ENCODE assay signal across 14 cellular contexts in the genomic region with DNA sequence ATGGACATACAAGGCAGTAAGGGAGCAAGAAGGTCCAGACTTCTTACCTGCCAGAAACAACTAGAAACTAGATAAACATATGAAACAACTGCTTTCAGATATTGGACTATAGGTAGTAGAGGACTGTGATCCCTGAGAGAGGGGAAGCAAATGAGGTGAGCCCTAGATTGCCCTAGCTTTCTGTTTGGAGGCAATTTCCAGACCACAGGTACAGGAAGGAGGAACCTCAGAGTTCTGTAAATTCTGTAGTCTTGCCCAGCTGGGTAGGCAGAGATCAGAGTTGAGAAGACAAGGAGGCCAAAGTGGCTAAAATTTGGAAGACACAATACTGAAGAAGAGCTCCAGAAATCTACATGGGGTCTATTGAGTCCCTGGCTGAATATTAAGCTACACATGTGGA. TPM values are rescaled to one million over a fixed set of nuclear protein-coding genes. Genes with fewer than 3 reads are reported as not detected.
A peak's percentile ranks its signal among the peaks of the same experiment; 100 is the strongest.
DNase-seq lines count a peak whose midpoint lies in the region; ATAC-seq and TF ChIP-seq lines count a peak whose summit lies in the region.
"Had no signal": no experiment of that assay in that cellular context is flagged by ENCODE, and none has a peak within 500 bp of the region (broad histone marks: within the 10 kb centered on the region; RNA-seq: fewer than 3 reads in every experiment).

No MANE protein-coding gene starts in this region.

- H3K36me3 ChIP-seq in DND-41 (ENCODE audit: insufficient read depth, low read length) (peaks cover 57% of the 10 kb centered on the region), right lobe of liver (no peaks in the 10 kb centered on the region)
- H3K36me3 ChIP-seq: tibial artery had no signal

- TF ChIP-seq POLR2A in right lobe of liver (IDR thresholded peaks at IDR 0.05), result no peak

- H3K4me3 ChIP-seq in DND-41 (ENCODE audit: low read depth in 1 of 2, low read length in 2 of 2) (peak overlapping the region in 1 of 2 experiments; percentile 43; a peak in 2 of 4 replicates), right lobe of liver (no peak overlapping the region)
- H3K4me3 ChIP-seq: tibial artery had no signal

- H3K9me3 ChIP-seq in DND-41 (ENCODE audit: insufficient read depth, low read length, severe bottlenecking), result peaks cover 9% of the 10 kb centered on the region
- H3K9me3 ChIP-seq in right lobe of liver, result no peaks in the 10 kb centered on the region

- H3K36me3 Mint-ChIP-seq in activated CD8-positive, alpha-beta T cell treated with anti-CD3 and anti-CD28 coated beads for 36 hours (ENCODE audit: low read depth), result peaks cover 55% of the 10 kb centered on the region

- TF ChIP-seq CTCF in DND-41 (IDR thresholded peaks at IDR 0.05; ENCODE audit: borderline replicate concordance, extremely low read depth, low read length, poor library complexity, severe bottlenecking), result no peak
- TF ChIP-seq CTCF in activated CD8-positive, alpha-beta T cell treated with anti-CD3 and anti-CD28 coated beads for 36 hours (IDR thresholded peaks at IDR 0.05), result no peak
- TF ChIP-seq CTCF in right lobe of liver (IDR thresholded peaks at IDR 0.05), result no peak

- ATAC-seq in DND-41 (ENCODE audit: insufficient read depth, low read depth) (peak; percentile 64), GM19351 (IDR thresholded peaks at IDR 0.05; ENCODE audit: unreplicated experiment) (peak; percentile 31), HG03280 (IDR thresholded peaks at IDR 0.05; ENCODE audit: unreplicated experiment) (peak; percentile 44), right lobe of liver (no peak), HG02642 (IDR thresholded peaks at IDR 0.05; ENCODE audit: poor library complexity, unreplicated experiment) (no peak)
- ATAC-seq in activated CD8-positive, alpha-beta T cell treated with anti-CD3 and anti-CD28 coated beads for 36 hours, result no peak

- CTCF ChIA-PET in activated CD8-positive, alpha-beta T cell treated with anti-CD3 and anti-CD28 coated beads for 36 hours (lab: Charles Lee), result interaction anchor here (0.7 to 1.3 kb wide), 6 partner anchors 12 to 204 kb away, joined by 3 to 9 read pairs (median 3); no protein-coding TSS in a partner anchor

- POLR2A ChIA-PET in activated CD8-positive, alpha-beta T cell treated with anti-CD3 and anti-CD28 coated beads for 36 hours (lab: Charles Lee), result interaction anchor here (0.9 to 5.2 kb wide), 6 partner anchors 9 to 183 kb away, joined by 3 to 52 read pairs (median 6); a partner anchor contains a TSS

- H4K20me1 ChIP-seq in DND-41 (ENCODE audit: insufficient read depth, low read length), result peaks cover 19% of the 10 kb centered on the region; the same call in 1 of the 2 replicates

- intact Hi-C loops in activated CD8-positive, alpha-beta T cell treated with anti-CD3 and anti-CD28 coated beads for 36 hours (cut with micrococcal nuclease), result no loop called here
- intact Hi-C loops in right lobe of liver (cut with DNase I), result no loop called here

- H2AFZ ChIP-seq in DND-41 (ENCODE audit: low read depth, low read length), result no peak overlapping the region

- H3K27me3 Mint-ChIP-seq in activated CD8-positive, alpha-beta T cell treated with anti-CD3 and anti-CD28 coated beads for 36 hours, result no peaks in the 10 kb centered on the region
- H3K27me3 Mint-ChIP-seq: memory B cell had no signal

- peak overlapping the region; percentile 58 for H3K9ac ChIP-seq in DND-41 (ENCODE audit: low read depth, low read length)

- peaks cover 100% of the 10 kb centered on the region for H3K79me2 ChIP-seq in DND-41 (ENCODE audit: insufficient read depth, low read length)

- peak overlapping the region; percentile 19 for H3K4me3 Mint-ChIP-seq in activated CD8-positive, alpha-beta T cell treated with anti-CD3 and anti-CD28 coated beads for 36 hours
- H3K4me3 Mint-ChIP-seq: memory B cell had no signal

- H3K4me1 ChIP-seq in DND-41 (ENCODE audit: insufficient read depth, low read length) (peaks cover 100% of the 10 kb centered on the region), right lobe of liver (peaks cover 0 to under 1% (median under 1%) of the 10 kb centered on the region in 4 donors)

- H3K4me1 Mint-ChIP-seq in activated CD8-positive, alpha-beta T cell treated with anti-CD3 and anti-CD28 coated beads for 36 hours (ENCODE audit: low read depth), result peaks cover 88% of the 10 kb centered on the region

- H3K27ac ChIP-seq in DND-41 (ENCODE audit: low read length), result peak overlapping the region; percentile 89
- no peak overlapping the region for H3K27ac ChIP-seq in right lobe of liver
- H3K27ac ChIP-seq: C4-2B, tibial artery had no signal

- H3K27me3 ChIP-seq in DND-41 (ENCODE audit: insufficient read depth, low read length, poor library complexity) (no peaks in the 10 kb centered on the region), right lobe of liver (no peaks in the 10 kb centered on the region)
- H3K27me3 ChIP-seq: tibial artery had no signal

- H3K4me2 ChIP-seq in DND-41 (ENCODE audit: insufficient read depth, low read length), result peak overlapping the region; percentile 62

- H3K9me3 Mint-ChIP-seq in activated CD8-positive, alpha-beta T cell treated with anti-CD3 and anti-CD28 coated beads for 36 hours, result peaks cover 20% of the 10 kb centered on the region

- H3K27ac Mint-ChIP-seq in activated CD8-positive, alpha-beta T cell treated with anti-CD3 and anti-CD28 coated beads for 36 hours, result peak overlapping the region; percentile 72
- H3K27ac Mint-ChIP-seq: memory B cell had no signal

- DNase-seq in DND-41 (peak; percentile 64), right lobe of liver (no peak), SKM-1 (lab: John Stamatoyannopoulos, UW; ENCODE audit: unreplicated experiment) (no peak), Ammon's horn (ENCODE audit: low spot score) (no peak)
- no peak for DNase-seq in activated CD8-positive, alpha-beta T cell treated with anti-CD3 and anti-CD28 coated beads for 36 hours
- DNase-seq: amniotic stem cell, posterior cingulate gyrus, SHP77, tibial artery had no signal

RNA-seq across cellular contexts. Expression of a gene that starts 21.0 kb away (rescaled TPM):
- 100 to 1,000 TPM; 130 to 138 TPM for total RNA-seq in activated CD8-positive, alpha-beta T cell treated with anti-CD3 and anti-CD28 coated beads for 36 hours
- 10 to 100 TPM in 5 of 6 experiments, 1 to 10 TPM in 1; 6.9 to 23.7 (median 17.0) TPM for total RNA-seq in right lobe of liver

Comparison
In these comparisons a context has a peak if more than half of its experiments do, and no peak if none do; other contexts are left out.
1. ATAC-seq: peak in DND-41 (single experiment), GM19351 (single experiment) and HG03280 (single experiment); none in activated CD8-positive, alpha-beta T cell treated with anti-CD3 and anti-CD28 coated beads for 36 hours (single experiment), right lobe of liver (0 of 4) and HG02642 (single experiment).
2. RNA of a gene that starts 21.0 kb away (total RNA-seq): 130 to 138 TPM in activated CD8-positive, alpha-beta T cell treated with anti-CD3 and anti-CD28 coated beads for 36 hours; 6.9 to 23.7 TPM in right lobe of liver; every median in the first group is over 4 times any median in the second.